Comparison of ENCODE assay signal across 8 cellular contexts in the genomic region with DNA sequence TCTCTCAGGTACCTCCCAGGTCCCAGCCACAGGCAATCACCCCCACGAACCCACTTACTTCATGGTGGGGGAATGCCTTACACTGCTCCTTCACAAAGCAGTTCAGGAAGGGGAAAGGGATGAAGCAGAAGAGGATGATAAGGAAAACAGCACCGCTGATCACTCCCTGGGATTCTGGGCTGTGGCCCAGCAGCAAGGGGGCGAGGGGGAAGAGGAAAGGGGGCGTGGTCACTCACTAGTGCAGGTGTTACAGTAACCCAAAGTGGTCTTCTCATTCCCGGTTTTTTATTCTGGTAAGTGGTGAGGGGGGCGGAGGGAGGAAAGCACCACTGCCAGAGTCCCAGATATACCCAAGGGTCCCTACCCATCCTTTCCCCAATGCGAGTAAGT. TPM values are rescaled to one million over a fixed set of nuclear protein-coding genes. Genes with fewer than 3 reads are reported as not detected.
DNase-seq lines count a peak whose midpoint lies in the region; ATAC-seq, FAIRE-seq and TF ChIP-seq lines count a peak whose summit lies in the region.

No MANE protein-coding gene starts in this region.

- no peaks in the 10 kb centered on the region for H3K9me3 ChIP-seq in kidney (ENCODE audit: control insufficient read depth in 1 of 2, low read length in 2 of 2)

- peak overlapping the region; percentile 97 for H3K27ac Mint-ChIP-seq in T-helper 2 cell treated with Interferon-gamma antibody and Interleukin-4, amounts not matched to agents 5 μg/mL and 100 μg/mL, for 36 hours
- H3K27ac Mint-ChIP-seq in activated naive CD8-positive, alpha-beta T cell, result peak overlapping the region; percentile 100

- H3K9ac ChIP-seq in kidney (ENCODE audit: low read length in 2 of 2), result peak overlapping the region; percentile 82 to 88

- H3K27me3 Mint-ChIP-seq in T-helper 2 cell treated with Interferon-gamma antibody and Interleukin-4, amounts not matched to agents 5 μg/mL and 100 μg/mL, for 36 hours (ENCODE audit: low read depth), result no peaks in the 10 kb centered on the region
- H3K27me3 Mint-ChIP-seq in activated naive CD8-positive, alpha-beta T cell, result no peaks in the 10 kb centered on the region

- no peak for TF ChIP-seq CTCF in kidney (IDR thresholded peaks at IDR 0.05; ENCODE audit: borderline replicate concordance, extremely low read depth, insufficient read depth)

- no peak overlapping the region for H3K27ac ChIP-seq in kidney (ENCODE audit: low read depth in 2 of 2, low read length in 2 of 2)
- H3K27ac ChIP-seq in substantia nigra (ENCODE audit: low read depth, low read length, poor library complexity, severe bottlenecking), result peak overlapping the region; percentile 74

- H3K4me1 ChIP-seq in kidney (ENCODE audit: control insufficient read depth in 1 of 2, insufficient read depth in 1 of 2, low read depth in 1 of 2, low read length in 2 of 2), result peaks cover 11 to 13% of the 10 kb centered on the region in 2 donors

- no peak for DNase-seq in T-helper 2 cell treated with Interferon-gamma antibody and Interleukin-4, amounts not matched to agents 5 μg/mL and 100 μg/mL, for 36 hours (ENCODE audit: low spot score)
- DNase-seq in T-helper 2 cell (no peak), kidney (no peak), substantia nigra (lab: John Stamatoyannopoulos, UW) (no peak), KBM-7 (no peak), mesenteric fat pad (ENCODE audit: low spot score) (no peak)

- peaks cover 32% of the 10 kb centered on the region for H3K36me3 Mint-ChIP-seq in T-helper 2 cell treated with Interferon-gamma antibody and Interleukin-4, amounts not matched to agents 5 μg/mL and 100 μg/mL, for 36 hours (ENCODE audit: low read depth)
- H3K36me3 Mint-ChIP-seq in activated naive CD8-positive, alpha-beta T cell, result peaks cover 8% of the 10 kb centered on the region

- H3K4me1 Mint-ChIP-seq in T-helper 2 cell treated with Interferon-gamma antibody and Interleukin-4, amounts not matched to agents 5 μg/mL and 100 μg/mL, for 36 hours (ENCODE audit: low read depth), result peaks cover 30% of the 10 kb centered on the region
- peaks cover 38% of the 10 kb centered on the region for H3K4me1 Mint-ChIP-seq in activated naive CD8-positive, alpha-beta T cell (ENCODE audit: low read depth)

- FAIRE-seq in kidney (lab: Jason Lieb, UNC), result no peak

- ATAC-seq in GM21723 (IDR thresholded peaks at IDR 0.05; ENCODE audit: unreplicated experiment), result no peak

- peak overlapping the region; percentile 93 for H3K4me3 Mint-ChIP-seq in T-helper 2 cell treated with Interferon-gamma antibody and Interleukin-4, amounts not matched to agents 5 μg/mL and 100 μg/mL, for 36 hours
- peak overlapping the region; percentile 98 for H3K4me3 Mint-ChIP-seq in activated naive CD8-positive, alpha-beta T cell

- no peaks in the 10 kb centered on the region for H3K9me3 Mint-ChIP-seq in T-helper 2 cell treated with Interferon-gamma antibody and Interleukin-4, amounts not matched to agents 5 μg/mL and 100 μg/mL, for 36 hours
- H3K9me3 Mint-ChIP-seq in activated naive CD8-positive, alpha-beta T cell (ENCODE audit: low read depth), result no peaks in the 10 kb centered on the region

- intact Hi-C loops in kidney (cut with DNase I), result no loop called here

- peaks cover 9 to 11% of the 10 kb centered on the region in 2 donors for H3K36me3 ChIP-seq in kidney (ENCODE audit: control insufficient read depth in 1 of 2, insufficient read depth in 2 of 2, low read length in 2 of 2)

- H3K4me3 ChIP-seq in kidney (ENCODE audit: low read length in 2 of 2), result peak overlapping the region; percentile 71 to 91

- in situ Hi-C loops in KBM-7 (cut with MboI; ENCODE audit: low pct_unique_long_range_greater_than_20kb, low sequenced_read_pairs), result no loop called here

RNA-seq across cellular contexts. Expression of gene DPAGT1, which starts 0.7 kb away (rescaled TPM):
- total RNA-seq in kidney (34.8 TPM), mesenteric fat pad (40.9 TPM)
- 41.0 TPM for polyA plus RNA-seq in kidney (ENCODE audit: insufficient read depth, low read depth, low replicate concordance)

RNA-seq across cellular contexts. Expression of gene C2CD2L, which starts 6.2 kb away (rescaled TPM):
- total RNA-seq in kidney, result 16.0 TPM
- 17.7 TPM for polyA plus RNA-seq in kidney (ENCODE audit: insufficient read depth, low read depth, low replicate concordance)
- total RNA-seq in mesenteric fat pad, result 11.0 TPM

RNA-seq across cellular contexts. Expression of gene HMBS, which starts 16.3 kb away (rescaled TPM):
- total RNA-seq in kidney (16.7 TPM), mesenteric fat pad (22.2 TPM)
- 32.3 TPM for polyA plus RNA-seq in kidney (ENCODE audit: insufficient read depth, low read depth, low replicate concordance)

RNA-seq across cellular contexts. Expression of gene HINFP, which starts 20.4 kb away (rescaled TPM):
- total RNA-seq in kidney, result 29.1 TPM
- polyA plus RNA-seq in kidney (ENCODE audit: insufficient read depth, low read depth, low replicate concordance), result 14.5 TPM
- total RNA-seq in mesenteric fat pad, result 13.5 TPM

RNA-seq across cellular contexts. Expression of gene VPS11, which starts 33.3 kb away (rescaled TPM):
- total RNA-seq in kidney (40.8 TPM), mesenteric fat pad (33.3 TPM)
- polyA plus RNA-seq in kidney (ENCODE audit: insufficient read depth, low read depth, low replicate concordance), result 40.0 TPM
